Comparison of ENCODE assay signal across 2 cellular contexts in the genomic region with DNA sequence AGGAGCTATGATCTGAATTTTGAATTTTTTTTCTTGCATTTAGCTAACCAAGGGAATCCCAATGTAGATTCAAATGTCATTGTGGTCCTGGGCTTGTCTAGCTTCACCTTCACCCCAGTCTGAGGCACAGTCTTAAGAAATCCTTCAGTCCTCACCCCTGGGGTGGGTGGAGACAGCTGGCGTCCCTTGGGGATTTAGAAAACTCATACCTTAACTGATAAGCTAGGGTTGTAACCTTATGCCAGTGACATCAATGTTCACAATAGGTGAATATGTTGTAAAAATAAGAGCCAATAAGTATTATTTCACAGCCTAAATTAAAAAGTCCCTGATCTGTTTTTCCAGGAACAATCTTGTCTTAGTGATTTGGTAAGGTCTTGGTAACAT.
TF ChIP-seq lines count a peak whose summit lies in the region.

No MANE protein-coding gene starts in this region.

TF ChIP-seq in liver, 16 proteins besides CTCF, POLR2A, EP300 and RAD21:
- TF ChIP-seq RXRA (IDR thresholded peaks at IDR 0.05), result no peak
- no peak for TF ChIP-seq YY1 (IDR thresholded peaks at IDR 0.05)
- TF ChIP-seq, protein P1, sequence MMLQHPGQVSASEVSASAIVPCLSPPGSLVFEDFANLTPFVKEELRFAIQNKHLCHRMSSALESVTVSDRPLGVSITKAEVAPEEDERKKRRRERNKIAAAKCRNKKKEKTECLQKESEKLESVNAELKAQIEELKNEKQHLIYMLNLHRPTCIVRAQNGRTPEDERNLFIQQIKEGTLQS (IDR thresholded peaks at IDR 0.05), result no peak
- TF ChIP-seq EGR1 (IDR thresholded peaks at IDR 0.05; ENCODE audit: low read depth in 2 of 2), result no peak
- no peak for TF ChIP-seq ZBTB33 (IDR thresholded peaks at IDR 0.05)
- no peak for TF ChIP-seq TAF1 (conservative IDR thresholded peaks at IDR 0.05)
- no peak for TF ChIP-seq REST (IDR thresholded peaks at IDR 0.05)
- TF ChIP-seq MAX (IDR thresholded peaks at IDR 0.05), result no peak
- TF ChIP-seq FOXA1 (IDR thresholded peaks at IDR 0.05), result no peak
- TF ChIP-seq NR2F2 (IDR thresholded peaks at IDR 0.05), result no peak

TF ChIP-seq in HepG2, 621 proteins besides CTCF, POLR2A, EP300 and RAD21:
- no peak for TF ChIP-seq ZBTB37 (CRISPR knock-in tag; IDR thresholded peaks at IDR 0.05)
